In genomic region chr11:65851083-65851579, GRCh38 we compare ENCODE assay signal across 9 cellular contexts. TPM values are rescaled to one million over a fixed set of nuclear protein-coding genes. Genes with fewer than 3 reads are reported as not detected.
DNase-seq lines count a peak whose midpoint lies in the region; ATAC-seq, FAIRE-seq and TF ChIP-seq lines count a peak whose summit lies in the region.
"Had no signal": no experiment of that assay in that cellular context is flagged by ENCODE, and none has a peak within 500 bp of the region (broad histone marks: within the 10 kb centered on the region; RNA-seq: fewer than 3 reads in every experiment).

No MANE protein-coding gene starts in this region.

- H3K4me3 ChIP-seq in SU-DHL-6 (ENCODE audit: insufficient read depth, low read length, poor library complexity, severe bottlenecking) (no peak overlapping the region), suprapubic skin (no peak overlapping the region)

- H3K9me3 Mint-ChIP-seq in glutamatergic neuron (ENCODE audit: unreplicated experiment), result peaks cover 12% of the 10 kb centered on the region

- no peaks in the 10 kb centered on the region for H3K27me3 ChIP-seq in SU-DHL-6 (ENCODE audit: low read length)
- H3K27me3 ChIP-seq in suprapubic skin, result no peaks in the 10 kb centered on the region

- H3K4me2 ChIP-seq in SU-DHL-6 (ENCODE audit: low read depth, low read length, poor library complexity, severe bottlenecking), result no peak overlapping the region

- 78% methylated on average over 5 of the region's 14 CpGs for WGBS in suprapubic skin

- ATAC-seq in GM18867 (IDR thresholded peaks at IDR 0.05; ENCODE audit: unreplicated experiment), result no peak

- no peak overlapping the region for H3K27ac ChIP-seq in SU-DHL-6 (ENCODE audit: low read depth, low read length)
- H3K27ac ChIP-seq in suprapubic skin, result no peak overlapping the region

- TF ChIP-seq POLR2A in GM12891 (IDR thresholded peaks at IDR 0.05; ENCODE audit: low read depth, low read length) (peak; percentile 7; the same call in 1 of the 2 replicates), suprapubic skin (IDR thresholded peaks at IDR 0.05) (no peak)

- H3K36me3 ChIP-seq in SU-DHL-6 (ENCODE audit: low read length) (peaks cover 18% of the 10 kb centered on the region), suprapubic skin (peaks cover 53% of the 10 kb centered on the region)

- peaks cover 10% of the 10 kb centered on the region for H3K27me3 Mint-ChIP-seq in glutamatergic neuron (ENCODE audit: unreplicated experiment)

- H2AFZ ChIP-seq in SU-DHL-6 (ENCODE audit: low read depth, low read length, severe bottlenecking), result no peak overlapping the region

- no peaks in the 10 kb centered on the region for H3K9me2 ChIP-seq in SU-DHL-6 (replicated peaks; ENCODE audit: insufficient read depth, low read length)

- no peaks in the 10 kb centered on the region for H3K9me3 ChIP-seq in SU-DHL-6 (ENCODE audit: insufficient read depth, low read length)
- no peaks in the 10 kb centered on the region for H3K9me3 ChIP-seq in suprapubic skin

- TF ChIP-seq CTCF in SU-DHL-6 (IDR thresholded peaks at IDR 0.05; ENCODE audit: insufficient read depth, low read length, poor library complexity, severe bottlenecking), result peak; percentile 57
- TF ChIP-seq CTCF in glutamatergic neuron (IDR thresholded peaks at IDR 0.05; ENCODE audit: partially characterized antibody, unreplicated experiment), result peak; percentile 66
- TF ChIP-seq CTCF in suprapubic skin (IDR thresholded peaks at IDR 0.05), result peak in 1 of 2 donors; percentile 37

- in situ Hi-C loops in ACHN (cut with HindIII; ENCODE audit: low pct_ligation_motif_present, low pct_unique_long_range_greater_than_20kb, low sequenced_read_pairs), result no loop called here

- peak; percentile 9 for FAIRE-seq in GM12891 (lab: Jason Lieb, UNC)

- no peak for TF ChIP-seq EP300 in suprapubic skin (IDR thresholded peaks at IDR 0.05)

- no peak overlapping the region for H3K4me3 Mint-ChIP-seq in glutamatergic neuron (ENCODE audit: unreplicated experiment)
- H3K4me3 Mint-ChIP-seq: T-helper 1 cell treated with Interleukin-12 subunit alpha and Interleukin-12 subunit beta and Interleukin-4 antibody, amounts not matched to agents 30 μg/mL and 1 μg/mL, for 36 hours had no signal

- peaks cover 19% of the 10 kb centered on the region; the same call in 1 of the 2 replicates for H3F3A ChIP-seq in SU-DHL-6 (ENCODE audit: insufficient read depth)

- peaks cover 36% of the 10 kb centered on the region for H3K4me1 ChIP-seq in suprapubic skin

- H3K79me2 ChIP-seq in SU-DHL-6 (ENCODE audit: insufficient read depth, low read length), result peaks cover 10% of the 10 kb centered on the region

- no peak overlapping the region for H3K9ac ChIP-seq in SU-DHL-6 (ENCODE audit: low read length)

- no peaks in the 10 kb centered on the region for H3K36me3 Mint-ChIP-seq in glutamatergic neuron (ENCODE audit: unreplicated experiment)

- peaks cover 10% of the 10 kb centered on the region for H3K4me1 Mint-ChIP-seq in glutamatergic neuron (ENCODE audit: low read depth, unreplicated experiment)

- DNase-seq in ACHN (peak; percentile 29), GM12891 (ENCODE audit: insufficient read length, low spot score) (no peak), glutamatergic neuron (no peak), NCI-H2196 treated with DMSO at 0.1 percent for 48 hours (lab: John Stamatoyannopoulos, UW; ENCODE audit: unreplicated experiment) (no peak), suprapubic skin (ENCODE audit: low spot score in 2 of 2) (no peak), cerebellar nuclear complex (lab: John Stamatoyannopoulos, UW) (no peak)

- H3K27ac Mint-ChIP-seq in glutamatergic neuron (ENCODE audit: unreplicated experiment), result no peak overlapping the region
- H3K27ac Mint-ChIP-seq: T-helper 1 cell treated with Interleukin-12 subunit alpha and Interleukin-12 subunit beta and Interleukin-4 antibody, amounts not matched to agents 30 μg/mL and 1 μg/mL, for 36 hours had no signal

- H4K20me1 ChIP-seq in SU-DHL-6 (ENCODE audit: low read depth, low read length), result peaks cover 9% of the 10 kb centered on the region

TF ChIP-seq in GM12891, 5 proteins besides CTCF, POLR2A, EP300 and RAD21:
- 0 out of 2 replicates have a peak, but pooled peaks have one; percentile 16 for TF ChIP-seq POLR2AphosphoS5 (IDR thresholded peaks at IDR 0.05; ENCODE audit: low read depth, low read length)
- TF ChIP-seq PAX5 (IDR thresholded peaks at IDR 0.05; ENCODE audit: insufficient read depth, low read length, severe bottlenecking), result no peak

RNA-seq across cellular contexts. Expression of gene CFL1, which starts 6.8 kb away (rescaled TPM):
- 899 TPM for polyA plus RNA-seq in GM12891 (2012; ENCODE audit: low read depth, missing spikeins)
- 1,294 TPM for total RNA-seq in glutamatergic neuron (ENCODE audit: unreplicated experiment)
- total RNA-seq in suprapubic skin, result 100 to 1,000 TPM; 331 to 608 (median 584) TPM

RNA-seq across cellular contexts. Expression of gene MUS81, which starts 9.1 kb away (rescaled TPM):
- polyA plus RNA-seq in GM12891 (2012; ENCODE audit: low read depth, missing spikeins), result 49.9 TPM
- total RNA-seq in glutamatergic neuron (ENCODE audit: unreplicated experiment) (114 TPM), suprapubic skin (10 to 100 TPM; 22.8 to 46.2 (median 32.2) TPM)

RNA-seq across cellular contexts. Expression of gene SNX32, which starts 17.4 kb away (rescaled TPM):
- 1.4 TPM for polyA plus RNA-seq in GM12891 (2012; ENCODE audit: low read depth, missing spikeins)
- total RNA-seq in glutamatergic neuron (ENCODE audit: unreplicated experiment) (14.7 TPM), suprapubic skin (1 to 10 TPM in 1 of 4 donors, under 1 TPM in 1, not detected in 2; 0.76 to 1.1 TPM)

RNA-seq across cellular contexts. Expression of gene EFEMP2, which starts 21.5 kb away (rescaled TPM):
- 4.7 TPM for polyA plus RNA-seq in GM12891 (2012; ENCODE audit: low read depth, missing spikeins)
- total RNA-seq in glutamatergic neuron (ENCODE audit: unreplicated experiment) (16.3 TPM), suprapubic skin (10 to 100 TPM in 3 of 4 donors, 1 to 10 TPM in 1; 7.3 to 22.0 (median 13.0) TPM)

RNA-seq across cellular contexts. Expression of gene CTSW, which starts 28.5 kb away (rescaled TPM):
- polyA plus RNA-seq in GM12891 (2012; ENCODE audit: low read depth, missing spikeins), result 3.3 TPM
- total RNA-seq in glutamatergic neuron (ENCODE audit: unreplicated experiment), result not detected
- 1 to 10 TPM in 2 of 4 donors, under 1 TPM in 1, not detected in 1; 0.76 to 5.0 (median 1.4) TPM for total RNA-seq in suprapubic skin
